20 cellular contexts compared by ENCODE assay signal in the genomic region with DNA sequence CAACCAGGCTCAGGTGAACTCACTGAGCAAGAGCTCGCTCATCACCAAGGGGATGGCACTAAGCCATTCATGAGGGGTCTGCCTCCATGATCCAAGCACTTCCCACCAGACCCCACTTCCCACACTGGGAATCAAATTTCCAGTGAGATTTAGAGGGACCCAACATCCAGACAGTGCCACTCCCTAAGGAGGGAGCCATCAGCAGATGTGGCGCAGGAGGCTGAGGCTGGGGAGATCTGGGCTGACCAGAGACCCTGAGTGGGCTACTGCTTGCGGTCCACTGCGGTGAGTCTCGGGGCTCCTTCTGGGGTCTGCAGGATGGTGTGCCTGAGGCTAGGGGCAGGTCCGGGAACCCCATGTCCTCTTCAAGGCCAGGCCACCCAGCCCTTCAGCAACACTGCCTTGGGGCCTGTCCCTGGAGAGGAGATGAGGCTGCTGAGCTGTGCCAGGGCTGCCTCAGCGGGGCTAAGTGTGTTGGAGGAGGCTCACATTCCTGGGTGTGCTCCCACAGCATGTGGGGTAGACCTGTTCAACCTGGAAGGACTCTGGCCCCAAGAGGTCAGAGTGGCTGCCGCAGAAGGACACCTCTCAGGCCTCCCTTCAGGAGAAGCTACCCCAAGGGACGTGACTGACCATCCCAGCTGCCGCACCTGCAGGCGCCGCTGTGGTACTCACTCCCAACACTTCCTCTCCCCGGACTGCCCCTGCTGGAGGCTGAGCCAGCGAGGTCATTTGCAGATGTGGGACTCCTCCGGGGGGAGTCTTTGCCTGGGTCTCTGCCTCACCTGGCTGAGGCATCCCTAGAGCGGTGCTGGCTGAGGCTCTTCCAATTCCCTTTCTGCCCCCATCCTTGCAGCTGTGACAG.
"Had no signal": no experiment of that assay in that cellular context is flagged by ENCODE, and none has a peak within 500 bp of the region (broad histone marks: within the 10 kb centered on the region; RNA-seq: fewer than 3 reads in every experiment).

No MANE protein-coding gene starts in this region.

- H3K27ac ChIP-seq: foreskin keratinocyte, thoracic aorta, VCaP had no signal

- H3K36me3 Mint-ChIP-seq: activated naive CD4-positive, alpha-beta T cell treated with anti-CD3 and anti-CD28 coated beads, Interleukin-2, amount 50 U/mL, for 24 hours; brain had no signal

- H3K4me3 ChIP-seq: thoracic aorta had no signal

- ATAC-seq: foreskin keratinocyte; naive thymus-derived CD4-positive, alpha-beta T cell had no signal

- H3K9me3 ChIP-seq: thoracic aorta had no signal

- H3K4me1 ChIP-seq: foreskin keratinocyte had no signal

- H3K9me3 Mint-ChIP-seq: activated naive CD4-positive, alpha-beta T cell treated with anti-CD3 and anti-CD28 coated beads, Interleukin-2, amount 50 U/mL, for 24 hours; neural crest cell had no signal

- DNase-seq: activated CD4-positive, alpha-beta T cell treated with anti-CD3 and anti-CD28 coated beads for 1 hour; activated gamma-delta T cell treated with Interleukin-2 at 50 U/mL for 16 hours; activated T-cell treated with anti-CD3 and anti-CD28 coated beads, Interleukin-2, amount 50 U/mL, for 1 hour; anterior cingulate cortex; caudate nucleus; dermis blood vessel endothelial cell; effector CD8-positive, alpha-beta T cell; erythroblast; foreskin keratinocyte; hippocampal formation; naive thymus-derived CD4-positive, alpha-beta T cell; retina; stimulated activated CD4-positive, alpha-beta T cell treated with anti-CD3 and anti-CD28 coated beads, Interleukin-4, amount 100 ng/mL, for 24 hours; stimulated activated naive CD4-positive, alpha-beta T cell treated with Interleukin-2 at 50 U/mL for 16 hours had no signal

- H3K4me1 Mint-ChIP-seq: activated naive CD4-positive, alpha-beta T cell treated with anti-CD3 and anti-CD28 coated beads, Interleukin-2, amount 50 U/mL, for 24 hours; naive thymus-derived CD4-positive, alpha-beta T cell had no signal

- H3K27ac Mint-ChIP-seq: activated naive CD4-positive, alpha-beta T cell treated with anti-CD3 and anti-CD28 coated beads, Interleukin-2, amount 50 U/mL, for 24 hours; brain; naive thymus-derived CD4-positive, alpha-beta T cell; progenitor cell of endocrine pancreas had no signal

- H3K4me3 Mint-ChIP-seq: activated naive CD4-positive, alpha-beta T cell treated with anti-CD3 and anti-CD28 coated beads, Interleukin-2, amount 50 U/mL, for 24 hours; brain; naive thymus-derived CD4-positive, alpha-beta T cell; neural crest cell had no signal

- H3K36me3 ChIP-seq: thoracic aorta had no signal
